Comparison of ENCODE assay signal across 1 cellular context in the genomic region with DNA sequence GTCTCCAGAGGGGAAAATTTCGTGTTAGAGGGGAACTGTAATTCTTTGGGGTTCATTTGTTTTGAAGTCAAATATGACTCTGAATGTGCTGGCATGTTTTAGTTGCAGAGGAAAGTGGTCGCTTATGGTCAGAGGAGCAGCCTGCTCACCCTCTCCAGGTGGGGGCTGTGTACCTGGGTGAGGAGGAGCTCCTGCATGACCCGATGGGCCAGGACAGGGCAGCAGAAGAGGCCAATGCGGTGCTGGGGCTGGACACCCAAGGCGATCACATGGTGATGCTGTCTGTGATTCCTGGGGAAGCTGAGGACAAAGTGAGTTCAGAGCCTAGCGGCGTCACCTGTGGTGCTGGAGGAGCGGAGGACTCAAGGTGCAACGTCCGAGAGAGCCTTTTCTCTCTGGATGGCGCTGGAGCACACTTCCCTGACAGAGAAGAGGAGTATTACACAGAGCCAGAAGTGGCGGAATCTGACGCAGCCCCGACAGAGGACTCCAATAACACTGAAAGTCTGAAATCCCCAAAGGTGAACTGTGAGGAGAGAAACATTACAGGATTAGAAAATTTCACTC.
TF ChIP-seq lines count a peak whose summit lies in the region.

No MANE protein-coding gene starts in this region.

TF ChIP-seq in K562, 482 proteins besides CTCF, POLR2A, EP300 and RAD21:
- TF ChIP-seq, protein P1, sequence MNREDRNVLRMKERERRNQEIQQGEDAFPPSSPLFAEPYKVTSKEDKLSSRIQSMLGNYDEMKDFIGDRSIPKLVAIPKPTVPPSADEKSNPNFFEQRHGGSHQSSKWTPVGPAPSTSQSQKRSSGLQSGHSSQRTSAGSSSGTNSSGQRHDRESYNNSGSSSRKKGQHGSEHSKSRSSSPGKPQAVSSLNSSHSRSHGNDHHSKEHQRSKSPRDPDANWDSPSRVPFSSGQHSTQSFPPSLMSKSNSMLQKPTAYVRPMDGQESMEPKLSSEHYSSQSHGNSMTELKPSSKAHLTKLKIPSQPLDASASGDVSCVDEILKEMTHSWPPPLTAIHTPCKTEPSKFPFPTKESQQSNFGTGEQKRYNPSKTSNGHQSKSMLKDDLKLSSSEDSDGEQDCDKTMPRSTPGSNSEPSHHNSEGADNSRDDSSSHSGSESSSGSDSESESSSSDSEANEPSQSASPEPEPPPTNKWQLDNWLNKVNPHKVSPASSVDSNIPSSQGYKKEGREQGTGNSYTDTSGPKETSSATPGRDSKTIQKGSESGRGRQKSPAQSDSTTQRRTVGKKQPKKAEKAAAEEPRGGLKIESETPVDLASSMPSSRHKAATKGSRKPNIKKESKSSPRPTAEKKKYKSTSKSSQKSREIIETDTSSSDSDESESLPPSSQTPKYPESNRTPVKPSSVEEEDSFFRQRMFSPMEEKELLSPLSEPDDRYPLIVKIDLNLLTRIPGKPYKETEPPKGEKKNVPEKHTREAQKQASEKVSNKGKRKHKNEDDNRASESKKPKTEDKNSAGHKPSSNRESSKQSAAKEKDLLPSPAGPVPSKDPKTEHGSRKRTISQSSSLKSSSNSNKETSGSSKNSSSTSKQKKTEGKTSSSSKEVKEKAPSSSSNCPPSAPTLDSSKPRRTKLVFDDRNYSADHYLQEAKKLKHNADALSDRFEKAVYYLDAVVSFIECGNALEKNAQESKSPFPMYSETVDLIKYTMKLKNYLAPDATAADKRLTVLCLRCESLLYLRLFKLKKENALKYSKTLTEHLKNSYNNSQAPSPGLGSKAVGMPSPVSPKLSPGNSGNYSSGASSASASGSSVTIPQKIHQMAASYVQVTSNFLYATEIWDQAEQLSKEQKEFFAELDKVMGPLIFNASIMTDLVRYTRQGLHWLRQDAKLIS (CRISPR knock-in tag; IDR thresholded peaks at IDR 0.05): no peak
- TF ChIP-seq CBX1 (IDR thresholded peaks at IDR 0.05; ENCODE audit: low read depth): no peak
- TF ChIP-seq ZNF699 (CRISPR knock-in tag; IDR thresholded peaks at IDR 0.05; ENCODE audit: insufficient replicate concordance): no peak
- TF ChIP-seq, protein P2, sequence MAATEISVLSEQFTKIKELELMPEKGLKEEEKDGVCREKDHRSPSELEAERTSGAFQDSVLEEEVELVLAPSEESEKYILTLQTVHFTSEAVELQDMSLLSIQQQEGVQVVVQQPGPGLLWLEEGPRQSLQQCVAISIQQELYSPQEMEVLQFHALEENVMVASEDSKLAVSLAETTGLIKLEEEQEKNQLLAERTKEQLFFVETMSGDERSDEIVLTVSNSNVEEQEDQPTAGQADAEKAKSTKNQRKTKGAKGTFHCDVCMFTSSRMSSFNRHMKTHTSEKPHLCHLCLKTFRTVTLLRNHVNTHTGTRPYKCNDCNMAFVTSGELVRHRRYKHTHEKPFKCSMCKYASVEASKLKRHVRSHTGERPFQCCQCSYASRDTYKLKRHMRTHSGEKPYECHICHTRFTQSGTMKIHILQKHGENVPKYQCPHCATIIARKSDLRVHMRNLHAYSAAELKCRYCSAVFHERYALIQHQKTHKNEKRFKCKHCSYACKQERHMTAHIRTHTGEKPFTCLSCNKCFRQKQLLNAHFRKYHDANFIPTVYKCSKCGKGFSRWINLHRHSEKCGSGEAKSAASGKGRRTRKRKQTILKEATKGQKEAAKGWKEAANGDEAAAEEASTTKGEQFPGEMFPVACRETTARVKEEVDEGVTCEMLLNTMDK (IDR thresholded peaks at IDR 0.05; ENCODE audit: borderline replicate concordance, insufficient read depth, low read depth, low read length, poor library complexity, severe bottlenecking): no peak
- no peak for TF ChIP-seq ZNF57 (CRISPR knock-in tag; IDR thresholded peaks at IDR 0.05)
- TF ChIP-seq GTF2E2 (tag; IDR thresholded peaks at IDR 0.05): no peak
- TF ChIP-seq, protein P3, sequence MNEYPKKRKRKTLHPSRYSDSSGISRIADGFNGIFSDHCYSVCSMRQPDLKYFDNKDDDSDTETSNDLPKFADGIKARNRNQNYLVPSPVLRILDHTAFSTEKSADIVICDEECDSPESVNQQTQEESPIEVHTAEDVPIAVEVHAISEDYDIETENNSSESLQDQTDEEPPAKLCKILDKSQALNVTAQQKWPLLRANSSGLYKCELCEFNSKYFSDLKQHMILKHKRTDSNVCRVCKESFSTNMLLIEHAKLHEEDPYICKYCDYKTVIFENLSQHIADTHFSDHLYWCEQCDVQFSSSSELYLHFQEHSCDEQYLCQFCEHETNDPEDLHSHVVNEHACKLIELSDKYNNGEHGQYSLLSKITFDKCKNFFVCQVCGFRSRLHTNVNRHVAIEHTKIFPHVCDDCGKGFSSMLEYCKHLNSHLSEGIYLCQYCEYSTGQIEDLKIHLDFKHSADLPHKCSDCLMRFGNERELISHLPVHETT (CRISPR knock-in tag; conservative IDR thresholded peaks at IDR 0.05 in 1 of 2, IDR thresholded peaks at IDR 0.05 in 1 of 2): no peak
- no peak for TF ChIP-seq ETV1 (tag; conservative IDR thresholded peaks at IDR 0.05; ENCODE audit: low read depth)
- TF ChIP-seq BMI1 (IDR thresholded peaks at IDR 0.05; ENCODE audit: low read length): no peak
- TF ChIP-seq GTF2F1 (IDR thresholded peaks at IDR 0.05; ENCODE audit: low read depth, low read length): no peak
- no peak for TF ChIP-seq TAF9B (IDR thresholded peaks at IDR 0.05; ENCODE audit: partially characterized antibody)
